In genomic region chr13:99982021-99982740, GRCh38 we compare ENCODE assay signal across 8 cellular contexts. TPM values are rescaled to one million over a fixed set of nuclear protein-coding genes. Genes with fewer than 3 reads are reported as not detected.
DNase-seq lines count a peak whose midpoint lies in the region; ATAC-seq and TF ChIP-seq lines count a peak whose summit lies in the region.

No MANE protein-coding gene starts in this region.

- no peak for DNase-seq in heart left ventricle
- DNase-seq in left ventricle myocardium superior = no peak
- peak in 1 of 2 donors; percentile 62 for DNase-seq in ascending aorta (ENCODE audit: low spot score in 2 of 2)
- no peak for DNase-seq in left lobe of liver (ENCODE audit: low spot score)
- peak in 1 of 2 donors; percentile 64 for DNase-seq in vagina (ENCODE audit: extremely low spot score in 2 of 2)
- DNase-seq in hippocampal formation (lab: John Stamatoyannopoulos, UW) = no peak
- DNase-seq in DMS79 treated with DMSO at 0.1 percent for 48 hours (lab: John Stamatoyannopoulos, UW) = no peak

- H3K27ac ChIP-seq in heart left ventricle = no peak overlapping the region
- H3K27ac ChIP-seq in ascending aorta = no peak overlapping the region
- H3K27ac ChIP-seq in vagina = no peak overlapping the region

- peaks cover 0 to 5% (median 0%) of the 10 kb centered on the region in 12 donors for H3K9me3 ChIP-seq in heart left ventricle
- H3K9me3 ChIP-seq in ascending aorta = no peaks in the 10 kb centered on the region
- no peaks in the 10 kb centered on the region for H3K9me3 ChIP-seq in vagina

- H3K27me3 ChIP-seq in heart left ventricle (peaks cover 81 to 99% (median 95%) of the 10 kb centered on the region in 9 donors), ascending aorta (peaks cover 62% of the 10 kb centered on the region), vagina (peaks cover 62% of the 10 kb centered on the region)

- H3K36me3 ChIP-seq in heart left ventricle = no peaks in the 10 kb centered on the region
- H3K36me3 ChIP-seq in ascending aorta = no peaks in the 10 kb centered on the region
- no peaks in the 10 kb centered on the region for H3K36me3 ChIP-seq in vagina

- H3K4me3 ChIP-seq in heart left ventricle = peak overlapping the region in 10 of 12 donors; percentile 9 to 58 (median 48)
- peak overlapping the region; percentile 63 to 66 for H3K4me3 ChIP-seq in ascending aorta
- H3K4me3 ChIP-seq in vagina = peak overlapping the region; percentile 46 to 49

- TF ChIP-seq CTCF in heart left ventricle (IDR thresholded peaks at IDR 0.05) (no peak), ascending aorta (IDR thresholded peaks at IDR 0.05) (no peak), vagina (IDR thresholded peaks at IDR 0.05) (no peak)

- ATAC-seq in heart left ventricle (no peak), left ventricle myocardium superior (no peak), left lobe of liver (peak; percentile 33), HG02642 (IDR thresholded peaks at IDR 0.05; ENCODE audit: poor library complexity, unreplicated experiment) (no peak)

- peaks cover 4 to 43% (median 23%) of the 10 kb centered on the region in 12 donors for H3K4me1 ChIP-seq in heart left ventricle
- peaks cover 7 to 22% of the 10 kb centered on the region in 2 donors for H3K4me1 ChIP-seq in ascending aorta
- H3K4me1 ChIP-seq in vagina = peaks cover 21% of the 10 kb centered on the region

- WGBS in heart left ventricle, 4 donors = 1 to 4% (median 1%) methylated on average over 4 to 101 of the region's 101 CpGs

- intact Hi-C loops in heart left ventricle (cut with DNase I) = no loop called here
- intact Hi-C loops in left ventricle myocardium superior (cut with micrococcal nuclease) = no loop called here
- intact Hi-C loops in ascending aorta (cut with DNase I) = loop anchor here (10.0 kb wide), 1 partner anchor 787 kb away; no protein-coding TSS in a partner anchor
- intact Hi-C loops in vagina (cut with DNase I) = no loop called here

- TF ChIP-seq POLR2A in heart left ventricle (IDR thresholded peaks at IDR 0.05) (no peak), vagina (IDR thresholded peaks at IDR 0.05) (no peak)

RNA-seq across cellular contexts. Expression of gene ZIC2, which starts 0.6 kb away (rescaled TPM):
- not detected for total RNA-seq in heart left ventricle
- not detected for polyA plus RNA-seq in heart left ventricle
- total RNA-seq in left ventricle myocardium superior = not detected
- not detected for total RNA-seq in ascending aorta
- total RNA-seq in left lobe of liver = 0.38 TPM
- not detected for total RNA-seq in vagina

RNA-seq across cellular contexts. Expression of gene ZIC5, which starts 10.6 kb away (rescaled TPM):
- total RNA-seq in heart left ventricle = not detected
- polyA plus RNA-seq in heart left ventricle = not detected
- not detected for total RNA-seq in left ventricle myocardium superior
- not detected for total RNA-seq in ascending aorta
- total RNA-seq in left lobe of liver = not detected
- total RNA-seq in vagina = not detected
